Comparison of ENCODE assay signal across 14 cellular contexts in the genomic region with DNA sequence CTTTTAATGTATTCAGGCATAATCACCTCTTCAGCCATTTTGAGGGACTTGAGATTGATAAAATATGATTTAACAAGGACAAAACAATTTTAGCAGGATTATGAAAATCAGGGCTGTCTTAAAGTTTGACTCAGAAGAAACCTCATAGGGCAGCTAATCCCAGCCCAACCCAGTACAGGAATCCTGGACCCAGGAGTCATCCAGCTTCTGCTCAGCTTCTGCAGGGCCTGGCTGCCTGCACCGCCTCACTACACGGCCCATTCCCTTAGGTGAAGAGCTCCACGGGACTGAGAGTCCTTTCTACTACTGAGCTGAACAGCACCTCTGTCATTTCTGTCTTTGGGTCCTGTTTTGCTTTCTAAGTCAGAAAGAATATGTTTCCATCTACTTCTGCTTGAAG. TPM values are rescaled to one million over a fixed set of nuclear protein-coding genes. Genes with fewer than 3 reads are reported as not detected.
DNase-seq lines count a peak whose midpoint lies in the region; ATAC-seq, FAIRE-seq and TF ChIP-seq lines count a peak whose summit lies in the region.
"Had no signal": no experiment of that assay in that cellular context is flagged by ENCODE, and none has a peak within 500 bp of the region (broad histone marks: within the 10 kb centered on the region; RNA-seq: fewer than 3 reads in every experiment).

No MANE protein-coding gene starts in this region.

- H3K4me1 ChIP-seq in heart right ventricle (peaks cover 9 to 83% (median 46%) of the 10 kb centered on the region in 9 donors), stomach smooth muscle (ENCODE audit: control insufficient read depth, insufficient read depth, low read length) (peaks cover 24% of the 10 kb centered on the region)

- H3K27ac ChIP-seq in heart right ventricle (peak overlapping the region in 8 of 10 donors; percentile 27 to 71 (median 52)), stomach smooth muscle (ENCODE audit: low read length) (peak overlapping the region; percentile 25)
- H3K27ac ChIP-seq: thoracic aorta had no signal

- in situ Hi-C loops in GM13977 (cut with MboI; ENCODE audit: low pct_unique_long_range_greater_than_20kb, low sequenced_read_pairs, unreplicated experiment): no loop called here

- intact Hi-C loops in heart right ventricle (cut with DNase I): loop anchor here in 5 of 10 donors (2.0 to 5.0 kb wide), 3 partner anchors 34 to 54 kb away; a partner anchor contains a TSS

- WGBS in heart right ventricle, 2 donors: 36 to 54% methylated on average over 3 of the region's 3 CpGs

- no peak overlapping the region for H3K9ac ChIP-seq in stomach smooth muscle (ENCODE audit: low read length in 2 of 2)

- TF ChIP-seq CTCF in bronchial epithelial cell (IDR thresholded peaks at IDR 0.05; ENCODE audit: insufficient read depth, low read length, severe bottlenecking) (no peak), heart right ventricle (IDR thresholded peaks at IDR 0.05) (no peak), omental fat pad (IDR thresholded peaks at IDR 0.05) (no peak), GM13977 (IDR thresholded peaks at IDR 0.05; ENCODE audit: extremely low read depth, insufficient read depth, missing control alignments) (no peak)

- H3K9me3 ChIP-seq in heart right ventricle (no peaks in the 10 kb centered on the region), stomach smooth muscle (ENCODE audit: control insufficient read depth in 2 of 2, low read length in 2 of 2) (no peaks in the 10 kb centered on the region)
- H3K9me3 ChIP-seq: thoracic aorta had no signal

- no peak for FAIRE-seq in bronchial epithelial cell (lab: Jason Lieb, UNC)
- FAIRE-seq: GM12892 had no signal

- H3K27me3 ChIP-seq in bronchial epithelial cell (ENCODE audit: control insufficient read depth, insufficient read depth, low read length) (no peaks in the 10 kb centered on the region), heart right ventricle (no peaks in the 10 kb centered on the region), stomach smooth muscle (ENCODE audit: control insufficient read depth in 1 of 2, insufficient read depth in 2 of 2, low read length in 2 of 2) (no peaks in the 10 kb centered on the region)

- peak; percentile 44 for DNase-seq in LHCN-M2 (ENCODE audit: low read depth)
- peak; percentile 46 for DNase-seq in bronchial epithelial cell (ENCODE audit: low read depth)
- no peak for DNase-seq in heart right ventricle
- DNase-seq in omental fat pad (ENCODE audit: low spot score): no peak
- no peak for DNase-seq in GM13977 (ENCODE audit: low spot score)
- DNase-seq in stimulated activated CD4-positive, alpha-beta T cell treated with anti-CD3 and anti-CD28 coated beads, Interleukin-4, amount 100 ng/mL, for 4 hours: no peak
- DNase-seq in effector CD4-positive, alpha-beta T cell: no peak
- DNase-seq: activated CD4-positive, alpha-beta T cell treated with anti-CD3 and anti-CD28 coated beads, Interleukin-2, amount 50 U/mL, for 1 hour; left cardiac atrium; NCI-H748 treated with DMSO at 0.1 percent for 48 hours had no signal

- H3K36me3 ChIP-seq in bronchial epithelial cell (ENCODE audit: control insufficient read depth, insufficient read depth, low read length) (no peaks in the 10 kb centered on the region), heart right ventricle (peaks cover 0 to 21% (median 0%) of the 10 kb centered on the region in 9 donors), stomach smooth muscle (ENCODE audit: control insufficient read depth in 2 of 2, insufficient read depth in 2 of 2, low read length in 2 of 2) (no peaks in the 10 kb centered on the region)
- H3K36me3 ChIP-seq: thoracic aorta had no signal

- ATAC-seq in heart right ventricle (peak in 4 of 8 donors; percentile 21 to 40 (median 28)), omental fat pad (ENCODE audit: low FRiP score) (no peak)
- ATAC-seq: Panc1 had no signal

- H3K4me3 ChIP-seq in bronchial epithelial cell (ENCODE audit: low read depth, low read length) (no peak overlapping the region), heart right ventricle (no peak overlapping the region), stomach smooth muscle (ENCODE audit: low read length in 2 of 2) (no peak overlapping the region)
- H3K4me3 ChIP-seq: thoracic aorta had no signal

RNA-seq across cellular contexts. Expression of a gene that starts 37.5 kb away (rescaled TPM):
- 7.7 and 8.3 TPM in 2 replicates for total RNA-seq in LHCN-M2 (2014; rRNA removed)
- polyA plus RNA-seq in LHCN-M2 (2012): 10.2 TPM
- 0.26 TPM in 2 replicates for total RNA-seq in bronchial epithelial cell
- total RNA-seq in heart right ventricle: 10 to 100 TPM; 30.4 to 71.1 (median 37.2) TPM
- 10 to 100 TPM; 10.6 to 11.9 TPM for polyA plus RNA-seq in heart right ventricle
- 10 to 100 TPM; 14.4 to 61.2 (median 36.6) TPM for total RNA-seq in omental fat pad

Comparison
In these comparisons a context has a peak if more than half of its experiments do, and no peak if none do; other contexts are left out.
1. DNase-seq: peak in LHCN-M2 (single experiment) and bronchial epithelial cell (single experiment); none in heart right ventricle (0 of 2), omental fat pad (single experiment), GM13977 (single experiment), stimulated activated CD4-positive, alpha-beta T cell treated with anti-CD3 and anti-CD28 coated beads, Interleukin-4, amount 100 ng/mL, for 4 hours (0 of 2) and effector CD4-positive, alpha-beta T cell (single experiment).